ENCODE assay signal across 3 cellular contexts in genomic region chr6:167420858-167421766, GRCh38.
TF ChIP-seq lines count a peak whose summit lies in the region.

No MANE protein-coding gene starts in this region.

TF ChIP-seq in SK-N-SH, 30 proteins besides CTCF, POLR2A, EP300 and RAD21:
- TF ChIP-seq NFIC (IDR thresholded peaks at IDR 0.05; ENCODE audit: borderline replicate concordance) (no peak), GATA2 (CRISPR knock-in tag; IDR thresholded peaks at IDR 0.05) (no peak), EZH2phosphoT487 (IDR thresholded peaks at IDR 0.05; ENCODE audit: borderline replicate concordance, low read depth) (no peak), RFX5 (IDR thresholded peaks at IDR 0.05; ENCODE audit: low read length) (no peak), SIN3A (IDR thresholded peaks at IDR 0.05; ENCODE audit: borderline replicate concordance, low read depth, low read length) (no peak), TEAD4 (IDR thresholded peaks at IDR 0.05; ENCODE audit: borderline replicate concordance, insufficient read depth) (no peak), MXI1 (IDR thresholded peaks at IDR 0.05; ENCODE audit: low read depth, low read length) (no peak), FOSL2 (IDR thresholded peaks at IDR 0.05; ENCODE audit: borderline replicate concordance, low read depth) (no peak), JUND (IDR thresholded peaks at IDR 0.05) (no peak), RCOR1 (IDR thresholded peaks at IDR 0.05; ENCODE audit: low read length) (no peak), YY1 (IDR thresholded peaks at IDR 0.05; ENCODE audit: low read depth) (no peak), SMC3 (IDR thresholded peaks at IDR 0.05; ENCODE audit: low read depth, low read length) (no peak)
- TF ChIP-seq, protein P1, sequence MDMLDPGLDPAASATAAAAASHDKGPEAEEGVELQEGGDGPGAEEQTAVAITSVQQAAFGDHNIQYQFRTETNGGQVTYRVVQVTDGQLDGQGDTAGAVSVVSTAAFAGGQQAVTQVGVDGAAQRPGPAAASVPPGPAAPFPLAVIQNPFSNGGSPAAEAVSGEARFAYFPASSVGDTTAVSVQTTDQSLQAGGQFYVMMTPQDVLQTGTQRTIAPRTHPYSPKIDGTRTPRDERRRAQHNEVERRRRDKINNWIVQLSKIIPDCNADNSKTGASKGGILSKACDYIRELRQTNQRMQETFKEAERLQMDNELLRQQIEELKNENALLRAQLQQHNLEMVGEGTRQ (IDR thresholded peaks at IDR 0.05; ENCODE audit: borderline replicate concordance, low read depth, low read length) = no peak
- TF ChIP-seq, protein P2, sequence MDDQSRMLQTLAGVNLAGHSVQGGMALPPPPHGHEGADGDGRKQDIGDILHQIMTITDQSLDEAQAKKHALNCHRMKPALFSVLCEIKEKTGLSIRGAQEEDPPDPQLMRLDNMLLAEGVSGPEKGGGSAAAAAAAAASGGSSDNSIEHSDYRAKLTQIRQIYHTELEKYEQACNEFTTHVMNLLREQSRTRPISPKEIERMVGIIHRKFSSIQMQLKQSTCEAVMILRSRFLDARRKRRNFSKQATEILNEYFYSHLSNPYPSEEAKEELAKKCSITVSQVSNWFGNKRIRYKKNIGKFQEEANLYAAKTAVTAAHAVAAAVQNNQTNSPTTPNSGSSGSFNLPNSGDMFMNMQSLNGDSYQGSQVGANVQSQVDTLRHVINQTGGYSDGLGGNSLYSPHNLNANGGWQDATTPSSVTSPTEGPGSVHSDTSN (IDR thresholded peaks at IDR 0.05) = no peak

TF ChIP-seq in SK-N-SH treated with all-trans-retinoic acid at 6 μM for 48 hours, 23 proteins besides CTCF, POLR2A, EP300 and RAD21 (continued from another document):
- no peak for TF ChIP-seq CREB5 (CRISPR knock-in tag; IDR thresholded peaks at IDR 0.05; ENCODE audit: low read depth)
- TF ChIP-seq GLIS3 (CRISPR knock-in tag; IDR thresholded peaks at IDR 0.05) = no peak
- TF ChIP-seq ISL1 (CRISPR knock-in tag; IDR thresholded peaks at IDR 0.05) = no peak
- TF ChIP-seq ZNF8 (CRISPR knock-in tag; IDR thresholded peaks at IDR 0.05) = no peak
- TF ChIP-seq ARNTL (CRISPR knock-in tag; IDR thresholded peaks at IDR 0.05; ENCODE audit: borderline replicate concordance, low read depth) = no peak
- TF ChIP-seq TSHZ2 (CRISPR knock-in tag; IDR thresholded peaks at IDR 0.05) = no peak
- TF ChIP-seq ZNF565 (CRISPR knock-in tag; conservative IDR thresholded peaks at IDR 0.05; ENCODE audit: low read depth) = no peak
- TF ChIP-seq TCF4 (CRISPR knock-in tag; IDR thresholded peaks at IDR 0.05; ENCODE audit: borderline replicate concordance) = no peak
- no peak for TF ChIP-seq ZC3H10 (CRISPR knock-in tag; IDR thresholded peaks at IDR 0.05)
- no peak for TF ChIP-seq ZFP3 (CRISPR knock-in tag; IDR thresholded peaks at IDR 0.05)
- TF ChIP-seq RARB (CRISPR knock-in tag; IDR thresholded peaks at IDR 0.05) = no peak
- TF ChIP-seq, protein P3, sequence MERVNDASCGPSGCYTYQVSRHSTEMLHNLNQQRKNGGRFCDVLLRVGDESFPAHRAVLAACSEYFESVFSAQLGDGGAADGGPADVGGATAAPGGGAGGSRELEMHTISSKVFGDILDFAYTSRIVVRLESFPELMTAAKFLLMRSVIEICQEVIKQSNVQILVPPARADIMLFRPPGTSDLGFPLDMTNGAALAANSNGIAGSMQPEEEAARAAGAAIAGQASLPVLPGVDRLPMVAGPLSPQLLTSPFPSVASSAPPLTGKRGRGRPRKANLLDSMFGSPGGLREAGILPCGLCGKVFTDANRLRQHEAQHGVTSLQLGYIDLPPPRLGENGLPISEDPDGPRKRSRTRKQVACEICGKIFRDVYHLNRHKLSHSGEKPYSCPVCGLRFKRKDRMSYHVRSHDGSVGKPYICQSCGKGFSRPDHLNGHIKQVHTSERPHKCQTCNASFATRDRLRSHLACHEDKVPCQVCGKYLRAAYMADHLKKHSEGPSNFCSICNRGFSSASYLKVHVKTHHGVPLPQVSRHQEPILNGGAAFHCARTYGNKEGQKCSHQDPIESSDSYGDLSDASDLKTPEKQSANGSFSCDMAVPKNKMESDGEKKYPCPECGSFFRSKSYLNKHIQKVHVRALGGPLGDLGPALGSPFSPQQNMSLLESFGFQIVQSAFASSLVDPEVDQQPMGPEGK (CRISPR knock-in tag; IDR thresholded peaks at IDR 0.05; ENCODE audit: borderline replicate concordance) = no peak
TF ChIP-seq in SK-N-SH treated with all-trans-retinoic acid at 6 μM for 48 hours: peak in this region for 0.

TF ChIP-seq in K562, 482 proteins besides CTCF, POLR2A, EP300 and RAD21:
- TF ChIP-seq MED1 (CRISPR knock-in tag; IDR thresholded peaks at IDR 0.05; ENCODE audit: borderline replicate concordance) = no peak
- no peak for TF ChIP-seq ZNF583 (CRISPR knock-in tag; IDR thresholded peaks at IDR 0.05)
- TF ChIP-seq TCF15 (CRISPR knock-in tag; IDR thresholded peaks at IDR 0.05) = no peak
- TF ChIP-seq SAP30 (IDR thresholded peaks at IDR 0.05; ENCODE audit: borderline replicate concordance, insufficient read depth, low read depth, low read length, poor library complexity, severe bottlenecking) = no peak
- no peak for TF ChIP-seq ZNF696 (CRISPR knock-in tag; conservative IDR thresholded peaks at IDR 0.05)
- no peak for TF ChIP-seq MEF2D (tag; conservative IDR thresholded peaks at IDR 0.05; ENCODE audit: low read depth)
- TF ChIP-seq ZNF609 (CRISPR knock-in tag; IDR thresholded peaks at IDR 0.05; ENCODE audit: borderline replicate concordance) = no peak
- TF ChIP-seq ZC3H4 (CRISPR knock-in tag; IDR thresholded peaks at IDR 0.05; ENCODE audit: borderline replicate concordance) = no peak
- no peak for TF ChIP-seq FOS (IDR thresholded peaks at IDR 0.05; ENCODE audit: extremely low read depth, insufficient read length)
- no peak for TF ChIP-seq IRF2 (CRISPR knock-in tag; IDR thresholded peaks at IDR 0.05)
